ENCODE assay signal across 8 cellular contexts in genomic region chr11:118608268-118609214, GRCh38.
DNase-seq lines count a peak whose midpoint lies in the region; TF ChIP-seq lines count a peak whose summit lies in the region.

No MANE protein-coding gene starts in this region.

- H3K27ac ChIP-seq in HL-60 (replicated peaks) = no peak overlapping the region
- H3K27ac ChIP-seq in caudate nucleus (ENCODE audit: low read depth, low read length) = peak overlapping the region; percentile 97

- H3K27me3 ChIP-seq in HL-60 (ENCODE audit: insufficient read depth, poor library complexity, severe bottlenecking) = peaks cover 25% of the 10 kb centered on the region

- DNase-seq in ACHN (peak; percentile 47), HL-60 (ENCODE audit: low read depth in 1 of 2, low spot score in 1 of 2) (peak; percentile 32 to 56), caudate nucleus (lab: John Stamatoyannopoulos, UW) (peak in 47 of 61 donors; percentile 32 to 94 (median 61)), kidney glomerular epithelial cell (lab: John Stamatoyannopoulos, UW) (peak; percentile 52), NCI-H187 (lab: John Stamatoyannopoulos, UW) (no peak), NCI-H1092 treated with DMSO at 0.1 percent for 48 hours (lab: John Stamatoyannopoulos, UW) (no peak)
- peak; percentile 61 for DNase-seq in activated CD4-positive, CD25-positive, alpha-beta regulatory T cell treated with anti-CD3 and anti-CD28 coated beads, Interleukin-2, amount 50 U/mL, for 72 hours
- DNase-seq in stimulated activated CD4-positive, alpha-beta T cell treated with anti-CD3 and anti-CD28 coated beads, Interleukin-15, amount 100 ng/mL, for 48 hours (ENCODE audit: low read depth in 2 of 2) = peak; percentile 36 to 45

- TF ChIP-seq CTCF in HL-60 (IDR thresholded peaks at IDR 0.05; ENCODE audit: insufficient read depth, low read length) = no peak

- H3K4me3 ChIP-seq in HL-60 (replicated peaks; ENCODE audit: insufficient read depth, low read length) = peak overlapping the region; percentile 51

- in situ Hi-C loops in ACHN (cut with HindIII; ENCODE audit: low pct_ligation_motif_present, low pct_unique_long_range_greater_than_20kb, low sequenced_read_pairs) = no loop called here

Comparison
In these comparisons a context has a peak if more than half of its experiments do, and no peak if none do; other contexts are left out.
1. DNase-seq: peak in ACHN (single experiment), HL-60 (2 of 2), activated CD4-positive, CD25-positive, alpha-beta regulatory T cell treated with anti-CD3 and anti-CD28 coated beads, Interleukin-2, amount 50 U/mL, for 72 hours (single experiment), caudate nucleus (47 of 61), kidney glomerular epithelial cell (single experiment) and stimulated activated CD4-positive, alpha-beta T cell treated with anti-CD3 and anti-CD28 coated beads, Interleukin-15, amount 100 ng/mL, for 48 hours (2 of 2); none in NCI-H187 (0 of 2) and NCI-H1092 treated with DMSO at 0.1 percent for 48 hours (single experiment).